ENCODE assay signal across 10 cellular contexts in the genomic region with DNA sequence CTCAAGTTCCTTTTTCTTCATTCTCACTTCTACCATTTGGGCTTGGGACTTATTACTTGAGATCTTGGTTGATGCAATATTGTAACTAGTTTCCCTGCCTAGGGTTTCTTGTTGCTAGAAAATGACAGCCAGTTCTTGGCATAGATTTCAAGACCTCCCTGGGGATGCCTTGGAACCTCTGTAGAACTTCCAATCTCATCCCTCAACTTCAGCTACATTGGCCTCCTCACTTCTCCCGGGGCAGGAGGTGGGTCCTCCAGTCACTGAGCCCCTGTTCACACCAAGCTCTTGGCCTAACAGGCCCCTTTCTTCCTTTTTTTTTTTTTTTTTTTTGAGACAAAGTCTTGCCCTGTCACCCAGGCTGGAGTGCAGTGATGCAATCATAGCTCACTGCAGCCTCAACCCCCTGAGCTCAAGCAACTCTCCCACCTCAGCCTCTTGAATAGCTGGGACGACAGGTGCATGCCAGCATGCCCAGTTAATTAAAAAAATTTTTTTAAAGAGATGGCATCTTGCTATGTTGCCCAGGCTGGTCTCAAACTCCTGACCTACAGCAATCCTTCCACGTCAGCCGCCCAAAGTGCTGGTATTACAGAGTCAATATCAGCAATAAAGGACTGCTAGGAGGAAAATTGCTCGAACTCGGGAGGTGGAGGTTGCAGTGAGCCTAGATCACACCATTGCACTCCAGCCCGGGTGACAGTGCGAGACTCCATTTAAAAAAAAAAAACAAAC. TPM values are rescaled to one million over a fixed set of nuclear protein-coding genes. Genes with fewer than 3 reads are reported as not detected.
A peak's percentile ranks its signal among the peaks of the same experiment; 100 is the strongest.
DNase-seq lines count a peak whose midpoint lies in the region; ATAC-seq and TF ChIP-seq lines count a peak whose summit lies in the region.
"Had no signal": no experiment of that assay in that cellular context is flagged by ENCODE, and none has a peak within 500 bp of the region (broad histone marks: within the 10 kb centered on the region; RNA-seq: fewer than 3 reads in every experiment).

No MANE protein-coding gene starts in this region.

- no peaks in the 10 kb centered on the region for H3K27me3 Mint-ChIP-seq in activated B cell treated with CpG ODN at 0.5 μM for 24 hours
- H3K27me3 Mint-ChIP-seq in stimulated activated naive B cell treated with anti-CD40 and anti-IgM and Interleukin-4, amounts not matched to agents 10 μg/mL and 1 μg/mL and 100 μg/mL, for 72 hours = no peaks in the 10 kb centered on the region
- H3K27me3 Mint-ChIP-seq: CD4-positive, alpha-beta memory T cell had no signal

- POLR2A ChIA-PET in activated B cell treated with CpG ODN at 0.5 μM for 24 hours (lab: Charles Lee) = interaction anchor here (0.6 to 2.9 kb wide), 5 partner anchors 65 to 170 kb away, joined by 3 to 12 read pairs (median 5); partner anchors contain the start of gene BACH1

- ATAC-seq in activated B cell treated with CpG ODN at 0.5 μM for 24 hours (ENCODE audit: low read depth) = no peak
- peak; percentile 61 to 66 for ATAC-seq in left cardiac atrium
- ATAC-seq in stimulated activated naive B cell treated with anti-CD40 and anti-IgM and Interleukin-4, amounts not matched to agents 10 μg/mL and 1 μg/mL and 100 μg/mL, for 72 hours (replicated peaks) = no peak
- ATAC-seq in HG03025 (IDR thresholded peaks at IDR 0.05; ENCODE audit: low FRiP score, unreplicated experiment) = no peak

- no peak overlapping the region for H3K4me3 Mint-ChIP-seq in activated B cell treated with CpG ODN at 0.5 μM for 24 hours
- H3K4me3 Mint-ChIP-seq in stimulated activated naive B cell treated with anti-CD40 and anti-IgM and Interleukin-4, amounts not matched to agents 10 μg/mL and 1 μg/mL and 100 μg/mL, for 72 hours = no peak overlapping the region
- H3K4me3 Mint-ChIP-seq: CD4-positive, alpha-beta memory T cell had no signal

- H3K4me1 Mint-ChIP-seq in activated B cell treated with CpG ODN at 0.5 μM for 24 hours = peaks cover 4% of the 10 kb centered on the region
- H3K4me1 Mint-ChIP-seq in stimulated activated naive B cell treated with anti-CD40 and anti-IgM and Interleukin-4, amounts not matched to agents 10 μg/mL and 1 μg/mL and 100 μg/mL, for 72 hours = peaks cover 0 to 6% of the 10 kb centered on the region in 2 donors
- H3K4me1 Mint-ChIP-seq: CD4-positive, alpha-beta memory T cell had no signal

- H3K36me3 Mint-ChIP-seq in activated B cell treated with CpG ODN at 0.5 μM for 24 hours (ENCODE audit: low read depth) = peaks cover 13% of the 10 kb centered on the region
- H3K36me3 Mint-ChIP-seq in stimulated activated naive B cell treated with anti-CD40 and anti-IgM and Interleukin-4, amounts not matched to agents 10 μg/mL and 1 μg/mL and 100 μg/mL, for 72 hours = peaks cover 17 to 18% of the 10 kb centered on the region in 2 donors

- H3K27ac Mint-ChIP-seq in activated B cell treated with CpG ODN at 0.5 μM for 24 hours = peak overlapping the region; percentile 63
- H3K27ac Mint-ChIP-seq in stimulated activated naive B cell treated with anti-CD40 and anti-IgM and Interleukin-4, amounts not matched to agents 10 μg/mL and 1 μg/mL and 100 μg/mL, for 72 hours = peak overlapping the region; percentile 80
- H3K27ac Mint-ChIP-seq: CD4-positive, alpha-beta memory T cell had no signal

- no peak for TF ChIP-seq CTCF in activated B cell treated with CpG ODN at 0.5 μM for 24 hours (IDR thresholded peaks at IDR 0.05)

- H3K9me3 Mint-ChIP-seq in activated B cell treated with CpG ODN at 0.5 μM for 24 hours = no peaks in the 10 kb centered on the region
- no peaks in the 10 kb centered on the region for H3K9me3 Mint-ChIP-seq in stimulated activated naive B cell treated with anti-CD40 and anti-IgM and Interleukin-4, amounts not matched to agents 10 μg/mL and 1 μg/mL and 100 μg/mL, for 72 hours
- H3K9me3 Mint-ChIP-seq: CD4-positive, alpha-beta memory T cell had no signal

- intact Hi-C loops in activated B cell treated with CpG ODN at 0.5 μM for 24 hours (cut with micrococcal nuclease) = loop anchor here (1.0 to 10.0 kb wide), 7 partner anchors 33 to 681 kb away; partner anchors contain the start of gene BACH1
- intact Hi-C loops in left cardiac atrium (cut with DNase I) = loop anchor here (1.0 to 10.0 kb wide), 2 partner anchors 209 to 211 kb away; no protein-coding TSS in a partner anchor

- DNase-seq in HCEC 1CT (peak; percentile 33), activated B cell treated with CpG ODN at 0.5 μM for 24 hours (no peak), left cardiac atrium (peak; percentile 25), NCI-H226 (no peak), H4 (ENCODE audit: low spot score) (no peak), dedifferentiated amniotic fluid mesenchymal stem cell (ENCODE audit: extremely low spot score) (no peak)
- no peak for DNase-seq in stimulated activated naive B cell treated with anti-CD40 and anti-IgM and Interleukin-4, amounts not matched to agents 10 μg/mL and 1 μg/mL and 100 μg/mL, for 72 hours
- DNase-seq: CD4-positive, alpha-beta memory T cell; cerebellar nuclear complex had no signal

- CTCF ChIA-PET in activated B cell treated with CpG ODN at 0.5 μM for 24 hours (lab: Charles Lee) = interaction anchor here (0.7 to 2.4 kb wide), 8 partner anchors 10 to 213 kb away, joined by 3 to 15 read pairs (median 6); partner anchors contain the start of gene BACH1

RNA-seq across cellular contexts. Expression of gene MAP3K7CL, which starts 33.1 kb away (rescaled TPM):
- total RNA-seq in activated B cell treated with CpG ODN at 0.5 μM for 24 hours (7.9 and 11.4 TPM in 2 replicates), left cardiac atrium (1 to 10 TPM; 2.3 to 5.4 TPM)
- total RNA-seq in H4 (2014; rRNA removed; shearing (Covaris generic)) = 2.9 and 4.0 TPM in 2 replicates

Comparison
In these comparisons a context has a peak if more than half of its experiments do, and no peak if none do; other contexts are left out.
1. DNase-seq: peak in HCEC 1CT (single experiment) and left cardiac atrium (single experiment); none in activated B cell treated with CpG ODN at 0.5 μM for 24 hours (single experiment), stimulated activated naive B cell treated with anti-CD40 and anti-IgM and Interleukin-4, amounts not matched to agents 10 μg/mL and 1 μg/mL and 100 μg/mL, for 72 hours (single experiment), NCI-H226 (single experiment), H4 (single experiment) and dedifferentiated amniotic fluid mesenchymal stem cell (single experiment).
2. ATAC-seq: peak in left cardiac atrium (2 of 2); none in activated B cell treated with CpG ODN at 0.5 μM for 24 hours (single experiment), stimulated activated naive B cell treated with anti-CD40 and anti-IgM and Interleukin-4, amounts not matched to agents 10 μg/mL and 1 μg/mL and 100 μg/mL, for 72 hours (0 of 2) and HG03025 (single experiment).